9 cellular contexts compared by ENCODE assay signal in the genomic region with DNA sequence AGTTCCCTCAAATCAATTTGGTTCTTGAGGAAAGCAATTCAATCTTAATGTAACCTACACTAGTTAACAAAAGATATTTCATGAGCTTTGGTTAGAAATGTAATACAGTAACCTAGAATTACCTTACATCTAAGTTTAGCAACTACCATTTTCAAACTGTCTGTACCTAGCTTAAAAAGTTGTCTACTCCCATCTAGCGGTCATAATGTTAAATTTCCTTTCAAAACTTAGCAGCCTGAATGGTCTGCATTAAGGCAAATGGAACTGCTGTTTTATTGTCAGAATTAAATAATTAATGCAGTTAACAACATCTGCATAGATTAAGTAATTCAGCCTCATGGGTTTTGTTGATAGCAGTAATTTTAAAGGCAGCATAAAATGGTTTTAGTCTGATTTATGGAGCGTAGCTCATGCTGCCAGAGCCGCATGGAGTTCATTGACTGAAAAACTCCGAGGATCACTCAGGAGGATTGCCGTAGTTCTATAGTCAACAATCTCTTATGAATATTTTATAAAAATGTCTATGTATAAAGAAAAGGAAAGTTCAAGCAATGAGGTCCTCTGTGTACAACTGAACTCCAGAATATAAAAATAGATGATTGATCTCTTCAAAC.
DNase-seq lines count a peak whose midpoint lies in the region; ATAC-seq and TF ChIP-seq lines count a peak whose summit lies in the region.
"Had no signal": no experiment of that assay in that cellular context is flagged by ENCODE, and none has a peak within 500 bp of the region (broad histone marks: within the 10 kb centered on the region; RNA-seq: fewer than 3 reads in every experiment).

No MANE protein-coding gene starts in this region.

- H3K27ac ChIP-seq in WERI-Rb-1, result no peak overlapping the region
- no peak overlapping the region for H3K27ac ChIP-seq in effector memory CD4-positive, alpha-beta T cell (ENCODE audit: insufficient read depth, low read length, poor library complexity, severe bottlenecking)

- H3K9me3 ChIP-seq in WERI-Rb-1 (ENCODE audit: severe bottlenecking), result no peaks in the 10 kb centered on the region
- H3K9me3 ChIP-seq in effector memory CD4-positive, alpha-beta T cell (ENCODE audit: control insufficient read depth, low read length), result no peaks in the 10 kb centered on the region
- H3K9me3 ChIP-seq: HAP-1 had no signal

- DNase-seq in AG10803 (ENCODE audit: low read depth), result peak; percentile 40
- DNase-seq in NCI-H2081 treated with DMSO at 0.1 percent for 48 hours (lab: John Stamatoyannopoulos, UW), result peak; percentile 79
- DNase-seq in WERI-Rb-1, result no peak
- peak; percentile 42 for DNase-seq in iPS-NIHi11 (ENCODE audit: low spot score)
- DNase-seq in UCSD-AML1 (lab: John Stamatoyannopoulos, UW; ENCODE audit: unreplicated experiment), result no peak
- DNase-seq in effector memory CD4-positive, alpha-beta T cell, result no peak

- H3K4me3 ChIP-seq in AG10803 (ENCODE audit: low read length), result no peak overlapping the region
- no peak overlapping the region for H3K4me3 ChIP-seq in WERI-Rb-1 (ENCODE audit: low read depth, low read length)
- H3K4me3 ChIP-seq in effector memory CD4-positive, alpha-beta T cell (ENCODE audit: insufficient read depth, low read depth, low read length, poor library complexity, severe bottlenecking), result no peak overlapping the region
- H3K4me3 ChIP-seq: HAP-1 had no signal

- no peaks in the 10 kb centered on the region for H3K4me1 ChIP-seq in effector memory CD4-positive, alpha-beta T cell (ENCODE audit: control insufficient read depth, insufficient read depth, low read length, poor library complexity, severe bottlenecking)

- no peaks in the 10 kb centered on the region for H3K27me3 ChIP-seq in WERI-Rb-1 (ENCODE audit: insufficient read depth, low read depth, severe bottlenecking)
- no peaks in the 10 kb centered on the region for H3K27me3 ChIP-seq in effector memory CD4-positive, alpha-beta T cell (replicated peaks; ENCODE audit: control insufficient read depth, insufficient read depth, low read length, poor library complexity, severe bottlenecking)

- no peaks in the 10 kb centered on the region for H3K36me3 ChIP-seq in WERI-Rb-1
- no peaks in the 10 kb centered on the region for H3K36me3 ChIP-seq in effector memory CD4-positive, alpha-beta T cell (ENCODE audit: control insufficient read depth, insufficient read depth, low read length)
- H3K36me3 ChIP-seq: HAP-1 had no signal

- TF ChIP-seq CTCF in AG10803 (conservative IDR thresholded peaks at IDR 0.05; ENCODE audit: low read length) (peak; percentile 66), WERI-Rb-1 (IDR thresholded peaks at IDR 0.05; ENCODE audit: low read depth, low read length) (0 out of 2 replicates have a peak, but pooled peaks have one; percentile 15)

- ATAC-seq in GM18861 (IDR thresholded peaks at IDR 0.05; ENCODE audit: unreplicated experiment), result peak; percentile 92
- peak; percentile 76 for ATAC-seq in HG03060 (IDR thresholded peaks at IDR 0.05; ENCODE audit: low read depth, unreplicated experiment)

Comparison
In these comparisons a context has a peak if more than half of its experiments do, and no peak if none do; other contexts are left out.
1. DNase-seq: peak in AG10803 (single experiment), NCI-H2081 treated with DMSO at 0.1 percent for 48 hours (single experiment) and iPS-NIHi11 (single experiment); none in WERI-Rb-1 (single experiment), UCSD-AML1 (single experiment) and effector memory CD4-positive, alpha-beta T cell (0 of 3).